In genomic region chr9:128636556-128637530, GRCh38 we compare ENCODE assay signal across 2 cellular contexts.
TF ChIP-seq lines count a peak whose summit lies in the region.

No MANE protein-coding gene starts in this region.

TF ChIP-seq in SK-N-SH, 30 proteins besides CTCF, POLR2A, EP300 and RAD21 (continued from another document):
- TF ChIP-seq ZBTB33 (IDR thresholded peaks at IDR 0.05; ENCODE audit: borderline replicate concordance, low read depth), result no peak
- no peak for TF ChIP-seq REST (IDR thresholded peaks at IDR 0.05; ENCODE audit: low read depth, low read length)
- TF ChIP-seq NRF1 (IDR thresholded peaks at IDR 0.05; ENCODE audit: low read depth, low read length), result no peak
- TF ChIP-seq PBX3 (IDR thresholded peaks at IDR 0.05), result no peak
- TF ChIP-seq IRF3 (IDR thresholded peaks at IDR 0.05; ENCODE audit: low read depth, low read length), result no peak
- no peak for TF ChIP-seq MEF2A (IDR thresholded peaks at IDR 0.05; ENCODE audit: borderline replicate concordance, low read depth)
TF ChIP-seq in SK-N-SH: peak in this region for 0.

TF ChIP-seq in SK-N-SH treated with all-trans-retinoic acid at 6 μM for 48 hours, 23 proteins besides CTCF, POLR2A, EP300 and RAD21 (continued from another document):
- TF ChIP-seq TSHZ2 (CRISPR knock-in tag; IDR thresholded peaks at IDR 0.05) (no peak), ZNF565 (CRISPR knock-in tag; conservative IDR thresholded peaks at IDR 0.05; ENCODE audit: low read depth) (no peak), TCF4 (CRISPR knock-in tag; IDR thresholded peaks at IDR 0.05; ENCODE audit: borderline replicate concordance) (no peak), PPARA (CRISPR knock-in tag; IDR thresholded peaks at IDR 0.05; ENCODE audit: borderline replicate concordance) (no peak), ZNF70 (CRISPR knock-in tag; IDR thresholded peaks at IDR 0.05) (no peak), ESRRG (CRISPR knock-in tag; IDR thresholded peaks at IDR 0.05) (no peak), GLIS3 (CRISPR knock-in tag; IDR thresholded peaks at IDR 0.05) (no peak), ZC3H10 (CRISPR knock-in tag; IDR thresholded peaks at IDR 0.05) (no peak), PATZ1 (CRISPR knock-in tag; IDR thresholded peaks at IDR 0.05; ENCODE audit: borderline replicate concordance) (no peak), CSDC2 (CRISPR knock-in tag; IDR thresholded peaks at IDR 0.05) (no peak), OSR1 (CRISPR knock-in tag; IDR thresholded peaks at IDR 0.05) (no peak), RARB (CRISPR knock-in tag; IDR thresholded peaks at IDR 0.05) (no peak), CSRNP3 (CRISPR knock-in tag; IDR thresholded peaks at IDR 0.05) (no peak)
